ENCODE assay signal across 16 cellular contexts in the genomic region with DNA sequence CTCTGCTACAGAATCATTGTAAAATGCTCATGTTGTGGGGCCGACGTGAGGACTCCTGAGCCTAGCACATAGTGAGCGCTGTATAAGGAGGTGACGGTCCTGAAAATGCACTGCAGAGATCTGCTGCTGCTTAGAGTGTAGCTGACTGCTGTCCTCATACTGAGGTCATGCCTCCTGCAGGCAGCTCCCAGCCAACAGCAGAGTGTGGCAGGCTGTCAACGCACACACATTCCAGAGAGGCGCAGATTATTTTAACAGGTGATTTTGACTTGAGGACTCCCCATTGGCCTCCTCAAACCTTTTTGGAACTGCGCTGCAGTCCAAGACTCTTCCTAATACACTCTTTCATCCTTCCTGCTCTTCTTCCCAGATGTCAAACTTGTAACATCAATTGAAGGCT.
A peak's percentile ranks its signal among the peaks of the same experiment; 100 is the strongest.
DNase-seq lines count a peak whose midpoint lies in the region; ATAC-seq, FAIRE-seq and TF ChIP-seq lines count a peak whose summit lies in the region.
"Had no signal": no experiment of that assay in that cellular context is flagged by ENCODE, and none has a peak within 500 bp of the region (broad histone marks: within the 10 kb centered on the region; RNA-seq: fewer than 3 reads in every experiment).

No MANE protein-coding gene starts in this region.

- no peaks in the 10 kb centered on the region for H3K27me3 ChIP-seq in right cardiac atrium (ENCODE audit: control insufficient read depth, insufficient read depth)
- H3K27me3 ChIP-seq: BE2C had no signal

- ATAC-seq in A549 (no peak), right cardiac atrium (peak; percentile 48 to 72), GM18867 (IDR thresholded peaks at IDR 0.05; ENCODE audit: unreplicated experiment) (no peak), GM18907 (IDR thresholded peaks at IDR 0.05; ENCODE audit: unreplicated experiment) (no peak)

- H3K27ac ChIP-seq in A549, result peak overlapping the region; percentile 72 to 73; a peak in 5 of 6 replicates
- H3K27ac ChIP-seq in HEK293 (ENCODE audit: extremely low read depth, low read depth, low read length), result no peak overlapping the region
- H3K27ac ChIP-seq in right cardiac atrium (ENCODE audit: low read length), result no peak overlapping the region
- H3K27ac ChIP-seq: C4-2B had no signal

- no peaks in the 10 kb centered on the region for H3K36me3 ChIP-seq in HEK293 (ENCODE audit: control insufficient read depth in 2 of 2, insufficient read depth in 1 of 2, low read length in 2 of 2)
- H3K36me3 ChIP-seq: BE2C had no signal

- H3K9me3 ChIP-seq in A549 (no peaks in the 10 kb centered on the region), HEK293 (ENCODE audit: control insufficient read depth, insufficient read depth, low read depth, low read length) (no peaks in the 10 kb centered on the region), right cardiac atrium (ENCODE audit: control insufficient read depth, low read length) (no peaks in the 10 kb centered on the region)
- H3K9me3 ChIP-seq: BE2C had no signal

- H3K4me3 ChIP-seq in A549 (no peak overlapping the region), HEK293 (ENCODE audit: low read depth, low read length) (no peak overlapping the region), choroid plexus epithelial cell (ENCODE audit: low read depth, low read length) (no peak overlapping the region), right cardiac atrium (ENCODE audit: low read length) (no peak overlapping the region)

- WGBS in A549 (ENCODE audit: missing lambda C conversion rate), result 86% methylated on average over 6 of the region's 7 CpGs
- WGBS in right cardiac atrium, result 77% methylated on average over 7 of the region's 7 CpGs

- DNase-seq in A549 (ENCODE audit: low read depth in 1 of 2, low spot score in 1 of 2) (no peak), choroid plexus epithelial cell (ENCODE audit: low read depth) (peak; percentile 1), right cardiac atrium (peak in 1 of 3 donors; percentile 49), NCI-H510A (lab: John Stamatoyannopoulos, UW) (no peak), DMS114 treated with DMSO at 0.1 percent for 48 hours (lab: John Stamatoyannopoulos, UW; ENCODE audit: unreplicated experiment) (no peak)
- DNase-seq: BE2C; CD4-positive, alpha-beta memory T cell; DND-41; GF-D8; H7; IMR-90 had no signal

- no peak for TF ChIP-seq EP300 in A549 (IDR thresholded peaks at IDR 0.05)

- H3K4me1 ChIP-seq in A549 (peaks cover 21% of the 10 kb centered on the region), HEK293 (ENCODE audit: control insufficient read depth, insufficient read depth, low read length) (no peaks in the 10 kb centered on the region), right cardiac atrium (ENCODE audit: control insufficient read depth, insufficient read depth, low read length) (no peaks in the 10 kb centered on the region)
- H3K4me1 ChIP-seq: BE2C had no signal

- H3K4me2 ChIP-seq in A549, result no peak overlapping the region

- no peak for TF ChIP-seq RAD21 in A549 (conservative IDR thresholded peaks at IDR 0.05 in 1 of 2, IDR thresholded peaks at IDR 0.05 in 1 of 2)

- TF ChIP-seq CTCF in A549 (IDR thresholded peaks at IDR 0.05) (no peak), HEK293 (tag by site-specific recombination; IDR thresholded peaks at IDR 0.05) (no peak), choroid plexus epithelial cell (conservative IDR thresholded peaks at IDR 0.05; ENCODE audit: low read depth, low read length) (no peak)

- CTCF ChIA-PET in A549 (lab: Yijun Ruan, JAX), result interaction anchor here (1.0 kb wide), 1 partner anchor 9 kb away, joined by 3 read pairs; no protein-coding TSS in a partner anchor
- CTCF ChIA-PET in HEK293 (lab: Yijun Ruan, JAX), result no interaction called here

- no peak for FAIRE-seq in A549 (lab: Jason Lieb, UNC)
- FAIRE-seq: D721Med had no signal

- POLR2A ChIA-PET in A549 (lab: Yijun Ruan, JAX) (no interaction called here), HEK293 (lab: Yijun Ruan, JAX) (no interaction called here)

- intact Hi-C loops in right cardiac atrium (cut with DNase I), result no loop called here

- TF ChIP-seq POLR2A in A549 (IDR thresholded peaks at IDR 0.05; ENCODE audit: low read length), result no peak

TF ChIP-seq in A549, 52 proteins besides CTCF, POLR2A, EP300 and RAD21:
- TF ChIP-seq HEYL (CRISPR knock-in tag; IDR thresholded peaks at IDR 0.05), result no peak

TF ChIP-seq in HEK293, 187 proteins besides CTCF, POLR2A, EP300 and RAD21:
- TF ChIP-seq ZNF792 (tag by site-specific recombination; IDR thresholded peaks at IDR 0.05), result no peak
- no peak for TF ChIP-seq ZNF174 (tag by site-specific recombination; IDR thresholded peaks at IDR 0.05)
- peak; percentile 44; the same call in 1 of the 2 replicates for TF ChIP-seq TRIM28 (IDR thresholded peaks at IDR 0.05; ENCODE audit: borderline replicate concordance, low read length)

Comparison
In these comparisons a context has a peak if more than half of its experiments do, and no peak if none do; other contexts are left out.
1. ATAC-seq: peak in right cardiac atrium (2 of 2); none in A549 (0 of 2), GM18867 (single experiment) and GM18907 (single experiment).
2. H3K27ac ChIP-seq: peak in A549 (2 of 2); none in HEK293 (single experiment) and right cardiac atrium (single experiment).